In genomic region chr9:129208191-129209091, GRCh38 we compare ENCODE assay signal across 9 cellular contexts. TPM values are rescaled to one million over a fixed set of nuclear protein-coding genes. Genes with fewer than 3 reads are reported as not detected.
DNase-seq lines count a peak whose midpoint lies in the region; ATAC-seq and TF ChIP-seq lines count a peak whose summit lies in the region.
"Had no signal": no experiment of that assay in that cellular context is flagged by ENCODE, and none has a peak within 500 bp of the region (broad histone marks: within the 10 kb centered on the region; RNA-seq: fewer than 3 reads in every experiment).

No MANE protein-coding gene starts in this region.

- no peak overlapping the region for H2AFZ ChIP-seq in HCT116 (ENCODE audit: low read depth, low read length, poor library complexity, severe bottlenecking)

- intact Hi-C loops in HCT116 (cut with micrococcal nuclease) (no loop called here), head of caudate nucleus (cut with DNase I) (loop anchor here (10.0 kb wide), 1 partner anchor 46 kb away; no protein-coding TSS in a partner anchor)

- H3K27me3 ChIP-seq in HCT116 (ENCODE audit: insufficient read depth, low read length) = no peaks in the 10 kb centered on the region

- peaks cover 9 to 23% of the 10 kb centered on the region in 2 experiments for H3K4me1 ChIP-seq in HCT116 (ENCODE audit: control insufficient read depth in 1 of 2, insufficient read depth in 2 of 2, low read length in 2 of 2)

- RAD21 ChIA-PET in HCT116 (lab: Charles Lee; ENCODE audit: low non-redundant PET in 1 of 2, low total read pairs in 2 of 2, uncharacterized antibody in 2 of 2, unreplicated experiment in 2 of 2) = no interaction called here

- no peak overlapping the region for H3K9ac ChIP-seq in HCT116 (ENCODE audit: low read length)

- H3K4me3 ChIP-seq in HCT116 (replicated peaks in 1 of 2; ENCODE audit: low read depth in 1 of 2, low read length in 2 of 2) = no peak overlapping the region

- DNase-seq in HCT116 (ENCODE audit: low read depth, low spot score) (no peak), iPS DF 19.7 (ENCODE audit: low read depth, low spot score) (peak; percentile 74), NCI-H345 (lab: John Stamatoyannopoulos, UW) (no peak), head of caudate nucleus (no peak)
- peak; percentile 47 to 49 for DNase-seq in activated CD8-positive, alpha-beta memory T cell treated with anti-CD3 and anti-CD28 coated beads for 4 hours (ENCODE audit: low read depth in 2 of 2)
- peak; percentile 31 to 43 for DNase-seq in stimulated activated CD4-positive, alpha-beta T cell treated with anti-CD3 and anti-CD28 coated beads, Interleukin-4, amount 100 ng/mL, for 48 hours (ENCODE audit: low read depth in 2 of 2)

- H4K20me1 ChIP-seq in HCT116 (ENCODE audit: insufficient read depth) = no peaks in the 10 kb centered on the region

- no peaks in the 10 kb centered on the region for H3K79me2 ChIP-seq in HCT116 (ENCODE audit: insufficient read depth, low read length)

- CTCF ChIA-PET in HCT116 (lab: Charles Lee) = no interaction called here

- POLR2A ChIA-PET in HCT116 (lab: Charles Lee) = no interaction called here

- H3K4me2 ChIP-seq in HCT116 (ENCODE audit: low read length) = no peak overlapping the region

- TF ChIP-seq POLR2A in HCT116 (IDR thresholded peaks at IDR 0.05; ENCODE audit: borderline replicate concordance, extremely low read depth, insufficient read depth, insufficient read length) = no peak

- H3K27ac ChIP-seq in HCT116 (ENCODE audit: low read depth, low read length) = no peak overlapping the region
- H3K27ac ChIP-seq: HL-60 had no signal

- no peak for TF ChIP-seq RAD21 in HCT116 (IDR thresholded peaks at IDR 0.05; ENCODE audit: low read depth)

- H3K9me3 ChIP-seq in HCT116 (ENCODE audit: control insufficient read depth in 1 of 2, insufficient read depth in 1 of 2, low read depth in 1 of 2, low read length in 2 of 2) = no peaks in the 10 kb centered on the region

- ATAC-seq in HCT116 (peak; percentile 23; the same call in 1 of the 2 replicates), GM18858 (IDR thresholded peaks at IDR 0.05; ENCODE audit: unreplicated experiment) (no peak), GM18517 (IDR thresholded peaks at IDR 0.05; ENCODE audit: unreplicated experiment) (no peak)

- BruUV-seq in HCT116 (replicated peaks; lab: Mats Ljungman, UMichigan) = no TSS peak

- TF ChIP-seq CTCF in HCT116 (IDR thresholded peaks at IDR 0.05 in 2 of 3, conservative IDR thresholded peaks at IDR 0.05 in 1 of 3; ENCODE audit: borderline replicate concordance in 1 of 3, insufficient read depth in 1 of 3, low read depth in 2 of 3, low read length in 2 of 3) = no peak

- no peaks in the 10 kb centered on the region for H3K9me2 ChIP-seq in HCT116 (ENCODE audit: insufficient read depth)

- no peaks in the 10 kb centered on the region for H3K36me3 ChIP-seq in HCT116 (ENCODE audit: control insufficient read depth in 1 of 2, insufficient read depth in 2 of 2, low read length in 2 of 2)

TF ChIP-seq in HCT116, 20 proteins besides CTCF, POLR2A, EP300 and RAD21:
- no peak for TF ChIP-seq ZFX (IDR thresholded peaks at IDR 0.05)
- no peak for TF ChIP-seq ZBTB33 (IDR thresholded peaks at IDR 0.05; ENCODE audit: extremely low read depth, insufficient replicate concordance, low read length)
- no peak for TF ChIP-seq FOSL1 (IDR thresholded peaks at IDR 0.05; ENCODE audit: low read depth)
- TF ChIP-seq ELF1 (IDR thresholded peaks at IDR 0.05; ENCODE audit: borderline replicate concordance, low read depth) = no peak
- no peak for TF ChIP-seq EZH2phosphoT487 (IDR thresholded peaks at IDR 0.05; ENCODE audit: borderline replicate concordance)
- no peak for TF ChIP-seq EZH2 (IDR thresholded peaks at IDR 0.05)
- no peak for TF ChIP-seq REST (IDR thresholded peaks at IDR 0.05; ENCODE audit: low read depth)
- TF ChIP-seq SIN3A (IDR thresholded peaks at IDR 0.05; ENCODE audit: low read depth) = no peak
- no peak for TF ChIP-seq POLR2AphosphoS5 (IDR thresholded peaks at IDR 0.05; ENCODE audit: low read depth, low read length)
- TF ChIP-seq MAX (IDR thresholded peaks at IDR 0.05) = no peak
- TF ChIP-seq JUND (IDR thresholded peaks at IDR 0.05) = no peak
TF ChIP-seq in HCT116: peak in this region for 0.

RNA-seq across cellular contexts. Expression of gene IER5L, which starts 30.4 kb away (rescaled TPM):
- total RNA-seq in HCT116 (2021; ENCODE audit: unreplicated experiment) = 195 TPM
- polyA plus RNA-seq in HCT116 (2012) = 89.2 and 104 TPM in 2 replicates

Comparison
In these comparisons a context has a peak if more than half of its experiments do, and no peak if none do; other contexts are left out.
1. DNase-seq: peak in activated CD8-positive, alpha-beta memory T cell treated with anti-CD3 and anti-CD28 coated beads for 4 hours (2 of 2), iPS DF 19.7 (single experiment) and stimulated activated CD4-positive, alpha-beta T cell treated with anti-CD3 and anti-CD28 coated beads, Interleukin-4, amount 100 ng/mL, for 48 hours (2 of 2); none in HCT116 (single experiment), NCI-H345 (single experiment) and head of caudate nucleus (0 of 42).